Comparison of ENCODE assay signal across 11 cellular contexts in the genomic region with DNA sequence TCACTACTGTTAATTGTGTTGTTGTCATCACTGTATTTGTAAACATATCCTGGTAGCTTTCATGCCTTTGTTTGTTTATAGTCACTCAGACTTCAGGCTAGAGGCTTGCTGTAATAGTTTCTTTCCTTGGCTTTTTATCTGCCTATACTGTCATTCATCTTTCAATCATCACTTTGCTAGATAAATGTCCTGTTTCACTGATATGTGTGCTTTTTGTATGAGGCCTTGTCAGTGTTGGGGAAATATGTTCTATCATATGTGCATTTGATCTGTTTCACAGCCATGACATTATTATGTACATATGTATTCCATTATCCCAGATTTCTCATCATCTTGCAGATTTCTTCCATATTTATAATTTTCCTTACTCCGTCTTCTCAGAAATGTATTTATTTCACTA.
"Had no signal": no experiment of that assay in that cellular context is flagged by ENCODE, and none has a peak within 500 bp of the region (broad histone marks: within the 10 kb centered on the region; RNA-seq: fewer than 3 reads in every experiment).

No MANE protein-coding gene starts in this region.

- H2AFZ ChIP-seq: GM23248, GM23338 had no signal

- H3K4me3 ChIP-seq: GM23248, GM23338, HAP-1 had no signal

- H3K4me1 Mint-ChIP-seq: GM23338 had no signal

- DNase-seq: GM23248, GOT3, H7, H9, HCEC 1CT, HFFc6 had no signal

- H3K9me3 ChIP-seq: HAP-1 had no signal

- FAIRE-seq: H1, H54 had no signal

- H3K27ac ChIP-seq: GM23248 had no signal

- H3K9ac ChIP-seq: GM23248 had no signal

- ATAC-seq: GM23338, HCT116 had no signal

- H3K4me3 Mint-ChIP-seq: GM23338, H9, HFFc6 had no signal

- H3K4me2 ChIP-seq: GM23338 had no signal

- H3K36me3 ChIP-seq: HAP-1 had no signal

- H3K27ac Mint-ChIP-seq: H9, HFFc6 had no signal

- H3K9me3 Mint-ChIP-seq: GM23338, H9 had no signal
